In the genomic region with DNA sequence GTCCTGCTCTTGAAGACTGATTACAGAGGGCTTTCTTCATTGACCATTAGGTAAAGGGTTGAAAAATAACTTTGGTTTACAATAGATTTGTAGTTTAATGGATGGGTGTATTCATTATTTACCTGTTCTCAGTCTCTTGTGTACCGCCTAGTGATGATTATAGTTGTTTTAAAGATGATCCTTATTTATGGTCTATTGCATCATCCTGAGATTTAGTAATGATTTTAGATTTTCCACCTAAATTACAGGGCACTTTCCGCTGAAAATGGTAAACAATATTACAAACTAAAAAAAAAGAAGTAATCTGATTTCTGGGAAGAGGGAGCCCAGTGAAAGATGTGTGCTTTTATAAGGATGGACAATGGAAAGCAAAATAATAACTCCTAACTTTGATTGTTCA, we compare ENCODE assay signal across 25 cellular contexts.
DNase-seq lines count a peak whose midpoint lies in the region; ATAC-seq, FAIRE-seq and TF ChIP-seq lines count a peak whose summit lies in the region.
"Had no signal": no experiment of that assay in that cellular context is flagged by ENCODE, and none has a peak within 500 bp of the region (broad histone marks: within the 10 kb centered on the region; RNA-seq: fewer than 3 reads in every experiment).

No MANE protein-coding gene starts in this region.

- POLR2A ChIA-PET in HepG2 (lab: Yijun Ruan, JAX), result no interaction called here
- POLR2A ChIA-PET in HCT116 (lab: Charles Lee), result no interaction called here

- peaks cover 43% of the 10 kb centered on the region for H3K4me1 Mint-ChIP-seq in neural crest cell
- H3K4me1 Mint-ChIP-seq: CD4-positive, CD25-positive, alpha-beta regulatory T cell had no signal

- H3K27ac Mint-ChIP-seq in neural crest cell (ENCODE audit: unreplicated experiment), result peak overlapping the region; percentile 22
- H3K27ac Mint-ChIP-seq: CD4-positive, CD25-positive, alpha-beta regulatory T cell; CD8-positive, alpha-beta T cell had no signal

- peaks cover 0 to 10% of the 10 kb centered on the region in 2 experiments; a peak in 1 of 5 replicates for H3K27me3 ChIP-seq in HepG2 (ENCODE audit: control insufficient read depth in 1 of 2, insufficient read depth in 2 of 2, low read length in 2 of 2)
- H3K27me3 ChIP-seq in right lobe of liver, result no peaks in the 10 kb centered on the region
- no peaks in the 10 kb centered on the region for H3K27me3 ChIP-seq in HCT116 (ENCODE audit: insufficient read depth, low read length)
- no peaks in the 10 kb centered on the region for H3K27me3 ChIP-seq in testis
- H3K27me3 ChIP-seq: BLaER1 had no signal

- intact Hi-C loops in HepG2 (cut with micrococcal nuclease; ENCODE audit: unreplicated experiment), result no loop called here
- intact Hi-C loops in right lobe of liver (cut with DNase I), result no loop called here
- intact Hi-C loops in HCT116 (cut with micrococcal nuclease), result no loop called here
- intact Hi-C loops in testis (cut with DNase I; ENCODE audit: low total_unique reads), result no loop called here

- H3K4me1 ChIP-seq in HepG2 (ENCODE audit: insufficient read depth, low read length), result no peaks in the 10 kb centered on the region
- peaks cover 0 to 4% (median 0%) of the 10 kb centered on the region in 4 donors for H3K4me1 ChIP-seq in right lobe of liver
- no peaks in the 10 kb centered on the region for H3K4me1 ChIP-seq in HCT116 (ENCODE audit: control insufficient read depth in 1 of 2, insufficient read depth in 2 of 2, low read length in 2 of 2)
- no peaks in the 10 kb centered on the region for H3K4me1 ChIP-seq in testis
- H3K4me1 ChIP-seq: A549, Caco-2 had no signal

- TF ChIP-seq RAD21 in HepG2 (CRISPR knock-in tag; IDR thresholded peaks at IDR 0.05), result no peak
- TF ChIP-seq RAD21 in HCT116 (IDR thresholded peaks at IDR 0.05; ENCODE audit: low read depth), result no peak

- no peak for TF ChIP-seq POLR2A in HepG2 (IDR thresholded peaks at IDR 0.05; ENCODE audit: insufficient read depth in 1 of 2, low read depth in 2 of 2, low read length in 2 of 2)
- no peak for TF ChIP-seq POLR2A in right lobe of liver (IDR thresholded peaks at IDR 0.05)
- no peak for TF ChIP-seq POLR2A in HCT116 (IDR thresholded peaks at IDR 0.05; ENCODE audit: borderline replicate concordance, extremely low read depth, insufficient read depth, insufficient read length)
- no peak for TF ChIP-seq POLR2A in GM18505 (IDR thresholded peaks at IDR 0.05; ENCODE audit: borderline replicate concordance, extremely low read depth, insufficient read depth, insufficient read length)
- no peak for TF ChIP-seq POLR2A in testis (IDR thresholded peaks at IDR 0.05)

- CTCF ChIA-PET in HepG2 (lab: Yijun Ruan, JAX; ENCODE audit: low intra/inter-chr PET ratio, low total read pairs), result no interaction called here
- CTCF ChIA-PET in HCT116 (lab: Charles Lee), result no interaction called here

- peak overlapping the region; percentile 68 for H3K4me3 Mint-ChIP-seq in neural crest cell
- H3K4me3 Mint-ChIP-seq: CD4-positive, CD25-positive, alpha-beta regulatory T cell; CD8-positive, alpha-beta T cell had no signal

- H3K9me3 ChIP-seq in HepG2 (ENCODE audit: low read length) (no peaks in the 10 kb centered on the region), right lobe of liver (no peaks in the 10 kb centered on the region), HCT116 (ENCODE audit: control insufficient read depth in 1 of 2, insufficient read depth in 1 of 2, low read depth in 1 of 2, low read length in 2 of 2) (no peaks in the 10 kb centered on the region), SK-N-MC (ENCODE audit: low read depth, low read length) (no peaks in the 10 kb centered on the region), testis (no peaks in the 10 kb centered on the region)
- H3K9me3 ChIP-seq: A549, BLaER1, Caco-2 had no signal

- TF ChIP-seq CTCF in HepG2 (CRISPR knock-in tag; IDR thresholded peaks at IDR 0.05) (no peak), right lobe of liver (IDR thresholded peaks at IDR 0.05) (no peak), HCT116 (IDR thresholded peaks at IDR 0.05 in 2 of 3, conservative IDR thresholded peaks at IDR 0.05 in 1 of 3; ENCODE audit: borderline replicate concordance in 1 of 3, insufficient read depth in 1 of 3, low read depth in 2 of 3, low read length in 2 of 3) (no peak), neural crest cell (conservative IDR thresholded peaks at IDR 0.05) (no peak), testis (IDR thresholded peaks at IDR 0.05) (no peak)

- H3K79me2 ChIP-seq in HepG2 (ENCODE audit: insufficient read depth, low read length) (no peaks in the 10 kb centered on the region), HCT116 (ENCODE audit: insufficient read depth, low read length) (no peaks in the 10 kb centered on the region)

- H3K27ac ChIP-seq in HepG2 (ENCODE audit: extremely low read length, insufficient read depth, low read length), result no peak overlapping the region
- H3K27ac ChIP-seq in right lobe of liver, result no peak overlapping the region
- no peak overlapping the region for H3K27ac ChIP-seq in HCT116 (ENCODE audit: low read depth, low read length)
- H3K27ac ChIP-seq in SK-N-MC, result no peak overlapping the region
- H3K27ac ChIP-seq in testis, result no peak overlapping the region
- H3K27ac ChIP-seq: A549, BLaER1, C4-2B, GM23248 had no signal

- in situ Hi-C loops in HepG2 (cut with HindIII; ENCODE audit: extremely low pct_ligation_motif_present, low pct_unique_long_range_greater_than_20kb), result no loop called here

- no peaks in the 10 kb centered on the region for H3K9me2 ChIP-seq in HCT116 (ENCODE audit: insufficient read depth)

- peaks cover 47% of the 10 kb centered on the region for H3K27me3 Mint-ChIP-seq in neural crest cell (ENCODE audit: low read depth)

- H3K4me3 ChIP-seq in HepG2 (replicated peaks in 1 of 3; ENCODE audit: insufficient read depth in 1 of 3, low read depth in 2 of 3, low read length in 3 of 3) (no peak overlapping the region; a peak in 1 of 6 replicates), right lobe of liver (no peak overlapping the region), HCT116 (replicated peaks in 1 of 2; ENCODE audit: low read depth in 1 of 2, low read length in 2 of 2) (no peak overlapping the region), SK-N-MC (0 out of 2 replicates have a peak overlapping the region, but pooled peaks have one; percentile 21), testis (no peak overlapping the region)
- H3K4me3 ChIP-seq: A549, BLaER1, GM23248 had no signal

- TF ChIP-seq EP300 in HepG2 (IDR thresholded peaks at IDR 0.05; ENCODE audit: low read depth in 2 of 2, low read length in 2 of 2) (no peak), HepG2 (CRISPR knock-in tag; IDR thresholded peaks at IDR 0.05; ENCODE audit: borderline replicate concordance) (no peak)

- H3K9me3 Mint-ChIP-seq in neural crest cell, result no peaks in the 10 kb centered on the region
- H3K9me3 Mint-ChIP-seq: CD8-positive, alpha-beta T cell had no signal

- H3K36me3 Mint-ChIP-seq in neural crest cell (ENCODE audit: low read depth), result no peaks in the 10 kb centered on the region
- H3K36me3 Mint-ChIP-seq: CD4-positive, CD25-positive, alpha-beta regulatory T cell; CD8-positive, alpha-beta T cell had no signal

- 6% methylated on average over 2 of the region's 2 CpGs for WGBS in HepG2 (ENCODE audit: low lambda C conversion rate)
- WGBS in right lobe of liver (ENCODE audit: insufficient coverage, low coverage, low lambda C conversion rate, missing lambda C conversion rate), result 74% methylated on average over 2 of the region's 2 CpGs
- WGBS in testis, 2 donors, result 89 to 91% methylated on average over 2 of the region's 2 CpGs

- no peak overlapping the region for H3K4me2 ChIP-seq in HepG2 (ENCODE audit: low read depth, low read length)
- H3K4me2 ChIP-seq in HCT116 (ENCODE audit: low read length), result no peak overlapping the region
- H3K4me2 ChIP-seq: A549, BLaER1 had no signal

- ATAC-seq in HepG2 (no peak), right lobe of liver (no peak), HCT116 (no peak), HG03045 (IDR thresholded peaks at IDR 0.05; ENCODE audit: unreplicated experiment) (no peak), GM18505 (IDR thresholded peaks at IDR 0.05; ENCODE audit: unreplicated experiment) (no peak)
- ATAC-seq: A549; CD8-positive, alpha-beta T cell had no signal

- H3K9ac ChIP-seq in HepG2 (ENCODE audit: insufficient read depth, low read depth, low read length) (no peak overlapping the region), HCT116 (ENCODE audit: low read length) (no peak overlapping the region), SK-N-MC (ENCODE audit: insufficient read length) (no peak overlapping the region)
- H3K9ac ChIP-seq: BLaER1, GM23248 had no signal

- H3K36me3 ChIP-seq in HepG2 (replicated peaks in 1 of 2; ENCODE audit: control insufficient read depth in 1 of 2, insufficient read depth in 2 of 2, low read length in 2 of 2) (no peaks in the 10 kb centered on the region), right lobe of liver (no peaks in the 10 kb centered on the region), HCT116 (ENCODE audit: control insufficient read depth in 1 of 2, insufficient read depth in 2 of 2, low read length in 2 of 2) (no peaks in the 10 kb centered on the region), SK-N-MC (ENCODE audit: insufficient read depth, low read length) (no peaks in the 10 kb centered on the region), testis (ENCODE audit: low read depth, missing control alignments) (no peaks in the 10 kb centered on the region)
- H3K36me3 ChIP-seq: BLaER1 had no signal

- RAD21 ChIA-PET in HCT116 (lab: Charles Lee; ENCODE audit: low non-redundant PET in 1 of 2, low total read pairs in 2 of 2, uncharacterized antibody in 2 of 2, unreplicated experiment in 2 of 2), result no interaction called here

- no peak for FAIRE-seq in HepG2 (lab: Jason Lieb, UNC)
- FAIRE-seq: A549, GM12891, H1 had no signal

- H4K20me1 ChIP-seq in HepG2 (ENCODE audit: insufficient read depth, low read length) (no peaks in the 10 kb centered on the region), HCT116 (ENCODE audit: insufficient read depth) (no peaks in the 10 kb centered on the region)
- H4K20me1 ChIP-seq: BLaER1 had no signal

- H2AFZ ChIP-seq in HepG2 (ENCODE audit: low read length) (no peak overlapping the region), HCT116 (ENCODE audit: low read depth, low read length, poor library complexity, severe bottlenecking) (no peak overlapping the region)
- H2AFZ ChIP-seq: GM23248 had no signal

- DNase-seq in HepG2 (ENCODE audit: low spot score) (no peak), right lobe of liver (no peak), HCT116 (ENCODE audit: low read depth, low spot score) (no peak), SK-N-MC (ENCODE audit: low read depth, low spot score) (no peak), neural crest cell (ENCODE audit: low read depth, low spot score) (no peak), testis (no peak)
- DNase-seq: 8988T; ACHN; Caco-2; CD4-positive, CD25-positive, alpha-beta regulatory T cell; CD8-positive, alpha-beta T cell; DMS 273 treated with DMSO at 0.1 percent for 48 hours; DMS79; EL; GF-D8; GM23248; H7; HCEC 1CT had no signal

- BruUV-seq in HepG2 (replicated peaks; lab: Mats Ljungman, UMichigan) (no TSS peak), HCT116 (replicated peaks; lab: Mats Ljungman, UMichigan) (no TSS peak)

TF ChIP-seq in HepG2, 621 proteins besides CTCF, POLR2A, EP300 and RAD21 (continues in another document):
- no peak for TF ChIP-seq BHLHE40 (IDR thresholded peaks at IDR 0.05; ENCODE audit: low read length)

TF ChIP-seq in HCT116, 20 proteins besides CTCF, POLR2A, EP300 and RAD21:
- TF ChIP-seq CEBPB (IDR thresholded peaks at IDR 0.05; ENCODE audit: low read depth) (peak; percentile 38; the same call in 1 of the 2 replicates), EZH2 (IDR thresholded peaks at IDR 0.05) (no peak)
